21 cellular contexts compared by ENCODE assay signal in the genomic region with DNA sequence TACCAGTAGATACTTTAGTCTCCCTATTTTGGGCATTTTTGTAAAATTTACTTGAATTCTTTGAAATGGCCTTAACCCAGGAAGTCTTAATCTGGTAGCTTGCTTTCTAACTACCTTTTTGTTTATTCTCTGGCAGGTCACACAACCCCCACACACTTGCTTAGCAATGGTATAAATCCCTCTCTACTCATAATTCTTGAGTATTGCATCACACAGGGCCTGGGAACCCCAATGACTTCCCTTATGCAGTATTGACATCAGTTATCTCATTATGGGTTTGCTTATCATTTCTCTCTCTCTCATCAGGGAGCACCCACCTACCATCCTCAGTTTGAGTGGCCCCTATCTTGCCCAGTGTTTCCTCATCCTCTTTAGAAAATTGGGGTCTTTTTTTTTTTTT.
"Had no signal": no experiment of that assay in that cellular context is flagged by ENCODE, and none has a peak within 500 bp of the region (broad histone marks: within the 10 kb centered on the region; RNA-seq: fewer than 3 reads in every experiment).

No MANE protein-coding gene starts in this region.

- H3K4me1 Mint-ChIP-seq: activated B cell treated with CpG ODN at 0.5 μM for 24 hours; activated CD4-positive, alpha-beta T cell treated with anti-CD3 and anti-CD28 coated beads, Interleukin-2, amount 10 ng/mL, durations not matched to agents 24 days and 14 days; T-helper 17 cell had no signal

- H3K36me3 Mint-ChIP-seq: activated naive CD8-positive, alpha-beta T cell had no signal

- H3K36me3 ChIP-seq: brain microvascular endothelial cell had no signal

- H3K9me3 Mint-ChIP-seq: activated CD4-positive, alpha-beta T cell treated with anti-CD3 and anti-CD28 coated beads, Interleukin-2, amount 10 ng/mL, durations not matched to agents 24 days and 14 days; activated T-cell treated with anti-CD3 and anti-CD28 coated beads, Interleukin-2, amount 50 U/mL, for 4 hours had no signal

- FAIRE-seq: colon, TTC549 had no signal

- DNase-seq: activated B cell treated with CpG ODN at 0.5 μM for 24 hours; activated CD4-positive, alpha-beta T cell treated with anti-CD3 and anti-CD28 coated beads for 1 hour; activated CD4-positive, alpha-beta T cell treated with anti-CD3 and anti-CD28 coated beads, Interleukin-2, amount 10 ng/mL, durations not matched to agents 24 days and 14 days; activated CD4-positive, alpha-beta T cell treated with anti-CD3 and anti-CD28 coated beads, Interleukin-2, amount 50 U/mL, for 48 hours; activated CD8-positive, alpha-beta memory T cell treated with anti-CD3 and anti-CD28 coated beads for 24 hours; activated effector memory CD4-positive, alpha-beta T cell treated with anti-CD3 and anti-CD28 coated beads, Interleukin-2, amount 50 U/mL, for 16 hours; activated naive CD4-positive, alpha-beta T cell treated with Interleukin-2 at 50 U/mL for 16 hours; activated T-cell treated with anti-CD3 and anti-CD28 coated beads, Interleukin-2, amount 50 U/mL, for 4 hours; brain microvascular endothelial cell; cerebellar nuclear complex; NCI-H1105 treated with DMSO at 0.1 percent for 48 hours; NCI-H1436 treated with DMSO at 0.1 percent for 48 hours; NCI-H187; NCI-H2081; NCI-H524; SIG-M5; T-helper 17 cell; T-helper 9 cell had no signal

- H3K27ac Mint-ChIP-seq: activated B cell treated with CpG ODN at 0.5 μM for 24 hours; activated CD4-positive, alpha-beta T cell treated with anti-CD3 and anti-CD28 coated beads, Interleukin-2, amount 10 ng/mL, durations not matched to agents 24 days and 14 days; activated naive CD8-positive, alpha-beta T cell; T-helper 17 cell had no signal

- ATAC-seq: activated T-cell treated with anti-CD3 and anti-CD28 coated beads, Interleukin-2, amount 50 U/mL, for 4 hours; T-helper 17 cell had no signal

- H3K27me3 ChIP-seq: brain microvascular endothelial cell had no signal

- H3K27ac ChIP-seq: brain microvascular endothelial cell had no signal

- H3K4me3 Mint-ChIP-seq: activated B cell treated with CpG ODN at 0.5 μM for 24 hours; activated CD4-positive, alpha-beta T cell treated with anti-CD3 and anti-CD28 coated beads, Interleukin-2, amount 10 ng/mL, durations not matched to agents 24 days and 14 days; activated naive CD8-positive, alpha-beta T cell; activated T-cell treated with anti-CD3 and anti-CD28 coated beads, Interleukin-2, amount 50 U/mL, for 4 hours; T-helper 17 cell had no signal

- H3K27me3 Mint-ChIP-seq: activated CD4-positive, alpha-beta T cell treated with anti-CD3 and anti-CD28 coated beads, Interleukin-2, amount 10 ng/mL, durations not matched to agents 24 days and 14 days; T-helper 17 cell had no signal
